Comparison of ENCODE assay signal across 15 cellular contexts in genomic region chr11:9396310-9396709, GRCh38. TPM values are rescaled to one million over a fixed set of nuclear protein-coding genes. Genes with fewer than 3 reads are reported as not detected.
DNase-seq lines count a peak whose midpoint lies in the region; ATAC-seq and TF ChIP-seq lines count a peak whose summit lies in the region.
"Had no signal": no experiment of that assay in that cellular context is flagged by ENCODE, and none has a peak within 500 bp of the region (broad histone marks: within the 10 kb centered on the region; RNA-seq: fewer than 3 reads in every experiment).

No MANE protein-coding gene starts in this region.

- H3K27me3 Mint-ChIP-seq in Calu3 (ENCODE audit: unreplicated experiment): no peaks in the 10 kb centered on the region
- H3K27me3 Mint-ChIP-seq in GM23338 (ENCODE audit: insufficient read depth, low read depth, poor library complexity): no peaks in the 10 kb centered on the region
- H3K27me3 Mint-ChIP-seq in activated T-helper 1 cell treated with anti-CD3 and anti-CD28 coated beads, Interleukin-12 subunit alpha, Interleukin-12 subunit beta, Interleukin-2, Interleukin-4 antibody, amounts not matched to agents 30 ng/mL and 10 ng/mL and 1 ng/mL, durations not matched to agents 14 hours and 24 hours and 36 hours (ENCODE audit: insufficient read depth): peaks cover 1% of the 10 kb centered on the region
- no peaks in the 10 kb centered on the region for H3K27me3 Mint-ChIP-seq in nephron progenitor cell (ENCODE audit: low read depth, poor library complexity)

- peaks cover 2% of the 10 kb centered on the region for H3K9me3 Mint-ChIP-seq in Calu3 (ENCODE audit: low read depth, unreplicated experiment)
- no peaks in the 10 kb centered on the region for H3K9me3 Mint-ChIP-seq in GM23338
- H3K9me3 Mint-ChIP-seq in activated T-helper 1 cell treated with anti-CD3 and anti-CD28 coated beads, Interleukin-12 subunit alpha, Interleukin-12 subunit beta, Interleukin-2, Interleukin-4 antibody, amounts not matched to agents 30 ng/mL and 10 ng/mL and 1 ng/mL, durations not matched to agents 14 hours and 24 hours and 36 hours: no peaks in the 10 kb centered on the region
- peaks cover 14% of the 10 kb centered on the region for H3K9me3 Mint-ChIP-seq in nephron progenitor cell

- no peak overlapping the region for H3K4me3 ChIP-seq in GM23338
- H3K4me3 ChIP-seq: hepatocyte, skin epidermis had no signal

- intact Hi-C loops in Calu3 (cut with micrococcal nuclease; ENCODE audit: unreplicated experiment): no loop called here
- intact Hi-C loops in activated T-helper 1 cell treated with anti-CD3 and anti-CD28 coated beads, Interleukin-12 subunit alpha, Interleukin-12 subunit beta, Interleukin-2, Interleukin-4 antibody, amounts not matched to agents 30 ng/mL and 10 ng/mL and 1 ng/mL, durations not matched to agents 14 hours and 24 hours and 36 hours (cut with micrococcal nuclease): no loop called here

- peaks cover 5% of the 10 kb centered on the region; the same call in 1 of the 2 replicates for H3K36me3 ChIP-seq in GM23338 (ENCODE audit: insufficient read depth)

- peaks cover 27% of the 10 kb centered on the region for H3K4me1 Mint-ChIP-seq in Calu3 (ENCODE audit: low read depth, unreplicated experiment)
- H3K4me1 Mint-ChIP-seq in GM23338: peaks cover 24% of the 10 kb centered on the region
- peaks cover 47% of the 10 kb centered on the region for H3K4me1 Mint-ChIP-seq in activated T-helper 1 cell treated with anti-CD3 and anti-CD28 coated beads, Interleukin-12 subunit alpha, Interleukin-12 subunit beta, Interleukin-2, Interleukin-4 antibody, amounts not matched to agents 30 ng/mL and 10 ng/mL and 1 ng/mL, durations not matched to agents 14 hours and 24 hours and 36 hours (ENCODE audit: low read depth)
- H3K4me1 Mint-ChIP-seq in nephron progenitor cell: no peaks in the 10 kb centered on the region

- TF ChIP-seq CTCF in Calu3 (IDR thresholded peaks at IDR 0.05; ENCODE audit: unreplicated experiment) (no peak), GM23338 (conservative IDR thresholded peaks at IDR 0.05; ENCODE audit: low read depth in 2 of 2) (no peak), nephron progenitor cell (IDR thresholded peaks at IDR 0.05) (no peak)

- H4K20me1 ChIP-seq in GM23338 (replicated peaks; ENCODE audit: insufficient read depth): peaks cover 86% of the 10 kb centered on the region

- peaks cover 38% of the 10 kb centered on the region; the same call in 1 of the 2 replicates for H3K4me1 ChIP-seq in GM23338 (ENCODE audit: insufficient read depth)

- no peak for DNase-seq in Calu3
- DNase-seq in GM23338 (ENCODE audit: low spot score): no peak
- DNase-seq in activated T-helper 1 cell treated with anti-CD3 and anti-CD28 coated beads, Interleukin-12 subunit alpha, Interleukin-12 subunit beta, Interleukin-2, Interleukin-4 antibody, amounts not matched to agents 30 ng/mL and 10 ng/mL and 1 ng/mL, durations not matched to agents 14 hours and 24 hours and 36 hours (ENCODE audit: low spot score): no peak
- DNase-seq in nephron progenitor cell: no peak
- DNase-seq in cerebellum (ENCODE audit: low spot score): no peak
- DNase-seq: brain microvascular endothelial cell; NCI-H1930; NCI-H526; PC-3; stimulated activated naive CD4-positive, alpha-beta T cell; SW 1271 had no signal

- H3F3A ChIP-seq in GM23338 (replicated peaks; ENCODE audit: low read depth): peaks cover 8% of the 10 kb centered on the region; the same call in 1 of the 2 replicates

- H3K27ac Mint-ChIP-seq in Calu3 (ENCODE audit: unreplicated experiment) (peak overlapping the region; percentile 63), GM23338 (no peak overlapping the region), nephron progenitor cell (peak overlapping the region; percentile 0)
- H3K27ac Mint-ChIP-seq in activated T-helper 1 cell treated with anti-CD3 and anti-CD28 coated beads, Interleukin-12 subunit alpha, Interleukin-12 subunit beta, Interleukin-2, Interleukin-4 antibody, amounts not matched to agents 30 ng/mL and 10 ng/mL and 1 ng/mL, durations not matched to agents 14 hours and 24 hours and 36 hours: peak overlapping the region; percentile 45

- no peaks in the 10 kb centered on the region for H3K27me3 ChIP-seq in GM23338 (ENCODE audit: insufficient read depth)
- H3K27me3 ChIP-seq: brain microvascular endothelial cell, hepatocyte had no signal

- H3K9me2 ChIP-seq in GM23338 (ENCODE audit: insufficient read depth): no peaks in the 10 kb centered on the region

- H3K4me3 Mint-ChIP-seq in Calu3 (ENCODE audit: low read depth, unreplicated experiment): no peak overlapping the region
- H3K4me3 Mint-ChIP-seq in GM23338: no peak overlapping the region
- H3K4me3 Mint-ChIP-seq in activated T-helper 1 cell treated with anti-CD3 and anti-CD28 coated beads, Interleukin-12 subunit alpha, Interleukin-12 subunit beta, Interleukin-2, Interleukin-4 antibody, amounts not matched to agents 30 ng/mL and 10 ng/mL and 1 ng/mL, durations not matched to agents 14 hours and 24 hours and 36 hours: no peak overlapping the region
- no peak overlapping the region for H3K4me3 Mint-ChIP-seq in nephron progenitor cell

- no peak for ATAC-seq in GM23338
- ATAC-seq in HG03565 (IDR thresholded peaks at IDR 0.05; ENCODE audit: unreplicated experiment): no peak
- ATAC-seq in HG03469 (IDR thresholded peaks at IDR 0.05; ENCODE audit: unreplicated experiment): no peak
- ATAC-seq: PC-3 had no signal

- BruUV-seq in Calu3 (replicated peaks; lab: Mats Ljungman, UMichigan): no TSS peak

- CTCF ChIA-PET in Calu3 (lab: Charles Lee): no interaction called here

- no peak overlapping the region for H2AFZ ChIP-seq in GM23338
- H2AFZ ChIP-seq: hepatocyte had no signal

- peak overlapping the region; percentile 18; the same call in 1 of the 2 replicates for H3K27ac ChIP-seq in GM23338 (ENCODE audit: low read depth)
- H3K27ac ChIP-seq: brain microvascular endothelial cell, hepatocyte, skin epidermis had no signal

- H3K36me3 Mint-ChIP-seq in Calu3 (ENCODE audit: insufficient read depth, unreplicated experiment) (peaks cover 28% of the 10 kb centered on the region), GM23338 (ENCODE audit: low read depth) (peaks cover 35% of the 10 kb centered on the region), nephron progenitor cell (ENCODE audit: low read depth) (peaks cover 53% of the 10 kb centered on the region)
- peaks cover 23% of the 10 kb centered on the region for H3K36me3 Mint-ChIP-seq in activated T-helper 1 cell treated with anti-CD3 and anti-CD28 coated beads, Interleukin-12 subunit alpha, Interleukin-12 subunit beta, Interleukin-2, Interleukin-4 antibody, amounts not matched to agents 30 ng/mL and 10 ng/mL and 1 ng/mL, durations not matched to agents 14 hours and 24 hours and 36 hours (ENCODE audit: low read depth)

- H3K4me2 ChIP-seq in GM23338: peak overlapping the region; percentile 42; the same call in 1 of the 2 replicates
- H3K4me2 ChIP-seq: hepatocyte had no signal

- peaks cover 100% of the 10 kb centered on the region for H3K79me2 ChIP-seq in GM23338 (replicated peaks; ENCODE audit: insufficient read depth)

TF ChIP-seq in GM23338, 12 proteins besides CTCF, POLR2A, EP300 and RAD21 (continues in another document):
- TF ChIP-seq POLR2AphosphoS5 (IDR thresholded peaks at IDR 0.05; ENCODE audit: low read depth) (no peak), REST (IDR thresholded peaks at IDR 0.05; ENCODE audit: unreplicated experiment) (no peak), ETS1 (IDR thresholded peaks at IDR 0.05) (no peak), EZH2 (IDR thresholded peaks at IDR 0.05; ENCODE audit: low read depth, unreplicated experiment) (no peak), JUNB (IDR thresholded peaks at IDR 0.05; ENCODE audit: unreplicated experiment) (no peak), NANOG (IDR thresholded peaks at IDR 0.05; ENCODE audit: borderline replicate concordance) (no peak), STAT1 (IDR thresholded peaks at IDR 0.05; ENCODE audit: unreplicated experiment) (no peak), ZNF331 (CRISPR knock-in tag; IDR thresholded peaks at IDR 0.05; ENCODE audit: low read depth) (no peak)

RNA-seq across cellular contexts. Expression of gene IPO7, which starts 11.9 kb away (rescaled TPM):
- total RNA-seq in Calu3 (2022) (139 and 170 TPM in 2 replicates), cerebellum (157 TPM)
- 271 and 328 TPM in 2 replicates for total RNA-seq in GM23338 (2014; rRNA removed; shearing (Covaris generic))
- polyA plus RNA-seq in GM23338 (2016; fragmentation: Nextera tagmentation; extraction: Ambion mirVana): 56.1 TPM in 2 replicates
- total RNA-seq in activated T-helper 1 cell treated with anti-CD3 and anti-CD28 coated beads, Interleukin-12 subunit alpha, Interleukin-12 subunit beta, Interleukin-2, Interleukin-4 antibody, amounts not matched to agents 30 ng/mL and 10 ng/mL and 1 ng/mL, durations not matched to agents 14 hours and 24 hours and 36 hours: 136 and 153 TPM in 2 replicates
